In genomic region chr13:46392967-46393366, GRCh38 we compare ENCODE assay signal across 12 cellular contexts. TPM values are rescaled to one million over a fixed set of nuclear protein-coding genes. Genes with fewer than 3 reads are reported as not detected.
DNase-seq lines count a peak whose midpoint lies in the region; ATAC-seq lines count a peak whose summit lies in the region.
"Had no signal": no experiment of that assay in that cellular context is flagged by ENCODE, and none has a peak within 500 bp of the region (broad histone marks: within the 10 kb centered on the region; RNA-seq: fewer than 3 reads in every experiment).

No MANE protein-coding gene starts in this region.

- H3K27me3 Mint-ChIP-seq in naive B cell = no peaks in the 10 kb centered on the region

- peak overlapping the region in 4 of 6 donors; percentile 42 to 76 (median 66) for H3K27ac Mint-ChIP-seq in naive B cell

- H3K9me3 Mint-ChIP-seq in naive B cell = no peaks in the 10 kb centered on the region

- H3K36me3 Mint-ChIP-seq in naive B cell = no peaks in the 10 kb centered on the region

- peaks cover 47 to 52% (median 48%) of the 10 kb centered on the region in 3 donors for H3K4me1 Mint-ChIP-seq in naive B cell

- DNase-seq in NCI-H187 (lab: John Stamatoyannopoulos, UW) (peak; percentile 23 to 37), naive B cell (no peak), NCI-H69 (lab: John Stamatoyannopoulos, UW) (no peak), NCI-H446 (lab: John Stamatoyannopoulos, UW) (no peak)
- DNase-seq: activated gamma-delta T cell treated with Interleukin-2 at 50 U/mL for 16 hours; NCI-H1105 treated with DMSO at 0.1 percent for 48 hours; NCI-H748 treated with DMSO at 0.1 percent for 48 hours; stimulated activated CD4-positive, alpha-beta T cell treated with anti-CD3 and anti-CD28 coated beads, Interleukin-1b, Interleukin-23, amount 100 ng/mL, for 48 hours had no signal

- ATAC-seq in GM18499 (IDR thresholded peaks at IDR 0.05; ENCODE audit: insufficient read depth, unreplicated experiment) = peak; percentile 48
- peak; percentile 37 for ATAC-seq in HG02623 (IDR thresholded peaks at IDR 0.05; ENCODE audit: unreplicated experiment)
- ATAC-seq in naive B cell (ENCODE audit: low read depth in 2 of 2) = peak; percentile 22 to 29
- ATAC-seq in HG02588 (IDR thresholded peaks at IDR 0.05; ENCODE audit: unreplicated experiment) = no peak
- ATAC-seq: SK-N-SH treated with all-trans-retinoic acid at 6 μM for 48 hours had no signal

- peak overlapping the region in 3 of 8 donors; percentile 23 to 72 (median 38) for H3K4me3 Mint-ChIP-seq in naive B cell

RNA-seq across cellular contexts. Expression of gene RUBCNL, which starts 5.9 kb away (rescaled TPM):
- polyA plus RNA-seq in naive B cell (ENCODE audit: low read depth in 6 of 6) = 100 to 1,000 TPM; 102 to 156 (median 129) TPM

Comparison
In these comparisons a context has a peak if more than half of its experiments do, and no peak if none do; other contexts are left out.
1. DNase-seq: peak in NCI-H187 (2 of 2); none in naive B cell (single experiment), NCI-H69 (single experiment) and NCI-H446 (0 of 2).